ENCODE assay signal across 18 cellular contexts in genomic region chr12:107152331-107152730, GRCh38.
"Had no signal": no experiment of that assay in that cellular context is flagged by ENCODE, and none has a peak within 500 bp of the region (broad histone marks: within the 10 kb centered on the region; RNA-seq: fewer than 3 reads in every experiment).

No MANE protein-coding gene starts in this region.

- DNase-seq: activated CD4-positive, alpha-beta T cell treated with anti-CD3 and anti-CD28 coated beads for 4 hours; activated CD8-positive, alpha-beta memory T cell treated with anti-CD3 and anti-CD28 coated beads, Interleukin-2, amount 50 U/mL, for 4 hours; activated CD8-positive, alpha-beta T cell treated with anti-CD3 and anti-CD28 coated beads for 36 hours; activated effector memory CD4-positive, alpha-beta T cell treated with Interleukin-2 at 50 U/mL for 16 hours; activated naive CD4-positive, alpha-beta T cell; body of pancreas; KG1; NCI-H1092; NCI-H1417; NCI-H1930; NCI-H2171; NCI-H2227 treated with DMSO at 0.1 percent for 48 hours; NCI-H526 treated with DMSO at 0.1 percent for 48 hours; NCI-H82; PC-3; SHP77 had no signal

- H3K4me3 ChIP-seq: body of pancreas, SJSA1 had no signal

- ATAC-seq: activated CD4-positive, CD25-positive, alpha-beta regulatory T cell treated with anti-CD3 and anti-CD28 coated beads, Interleukin-2, amount 50 U/mL, for 24 hours; activated CD8-positive, alpha-beta T cell treated with anti-CD3 and anti-CD28 coated beads for 36 hours; body of pancreas; PC-3 had no signal
